ENCODE assay signal across 17 cellular contexts in genomic region chr4:18815081-18815778, GRCh38.
"Had no signal": no experiment of that assay in that cellular context is flagged by ENCODE, and none has a peak within 500 bp of the region (broad histone marks: within the 10 kb centered on the region; RNA-seq: fewer than 3 reads in every experiment).

No MANE protein-coding gene starts in this region.

- H3K27me3 ChIP-seq: brain microvascular endothelial cell, cardiac muscle cell had no signal

- H3K4me2 ChIP-seq: PC-9 had no signal

- H3K27ac Mint-ChIP-seq: activated CD4-positive, alpha-beta memory T cell treated with anti-CD3 and anti-CD28 coated beads for 36 hours; activated CD4-positive, alpha-beta T cell treated with anti-CD3 and anti-CD28 coated beads, Interleukin-2, amount 10 ng/mL, durations not matched to agents 7 days and 5 days; activated naive CD4-positive, alpha-beta T cell treated with anti-CD3 and anti-CD28 coated beads for 36 hours; activated naive CD8-positive, alpha-beta T cell; T-helper 1 cell treated with Interleukin-12 subunit alpha and Interleukin-12 subunit beta and Interleukin-4 antibody, amounts not matched to agents 30 μg/mL and 1 μg/mL, for 36 hours had no signal

- ATAC-seq: activated T-cell treated with anti-CD3 and anti-CD28 coated beads, Interleukin-2, amount 50 U/mL, for 4 hours had no signal

- H3K4me3 ChIP-seq: cardiac muscle cell, PC-9 had no signal

- H3K4me1 Mint-ChIP-seq: activated CD4-positive, alpha-beta T cell treated with anti-CD3 and anti-CD28 coated beads, Interleukin-2, amount 10 ng/mL, durations not matched to agents 7 days and 5 days had no signal

- H3K36me3 Mint-ChIP-seq: activated CD4-positive, alpha-beta memory T cell treated with anti-CD3 and anti-CD28 coated beads for 36 hours; activated naive CD8-positive, alpha-beta T cell had no signal

- H3K27me3 Mint-ChIP-seq: activated CD4-positive, alpha-beta memory T cell treated with anti-CD3 and anti-CD28 coated beads for 36 hours; activated CD4-positive, alpha-beta T cell treated with anti-CD3 and anti-CD28 coated beads, Interleukin-2, amount 10 ng/mL, durations not matched to agents 7 days and 5 days; activated naive CD8-positive, alpha-beta T cell had no signal

- DNase-seq: activated CD4-positive, alpha-beta memory T cell treated with anti-CD3 and anti-CD28 coated beads for 36 hours; activated CD4-positive, alpha-beta T cell treated with anti-CD3 and anti-CD28 coated beads, Interleukin-2, amount 10 ng/mL, durations not matched to agents 7 days and 5 days; activated CD4-positive, CD25-positive, alpha-beta regulatory T cell; activated CD8-positive, alpha-beta memory T cell treated with anti-CD3 and anti-CD28 coated beads for 24 hours; activated effector memory CD4-positive, alpha-beta T cell treated with anti-CD3 and anti-CD28 coated beads, Interleukin-2, amount 50 U/mL, for 16 hours; activated naive CD4-positive, alpha-beta T cell treated with anti-CD3 and anti-CD28 coated beads for 36 hours; activated T-cell treated with anti-CD3 and anti-CD28 coated beads, Interleukin-2, amount 50 U/mL, for 4 hours; brain microvascular endothelial cell; NCI-H1048; NCI-H1694; NCI-H2029; PC-9; SHP77 treated with DMSO at 0.1 percent for 48 hours; T-helper 9 cell had no signal

- H3K36me3 ChIP-seq: brain microvascular endothelial cell, cardiac muscle cell had no signal

- H3K4me3 Mint-ChIP-seq: activated CD4-positive, alpha-beta memory T cell treated with anti-CD3 and anti-CD28 coated beads for 36 hours; activated CD4-positive, alpha-beta T cell treated with anti-CD3 and anti-CD28 coated beads, Interleukin-2, amount 10 ng/mL, durations not matched to agents 7 days and 5 days; activated naive CD4-positive, alpha-beta T cell treated with anti-CD3 and anti-CD28 coated beads for 36 hours; activated naive CD8-positive, alpha-beta T cell; activated T-cell treated with anti-CD3 and anti-CD28 coated beads, Interleukin-2, amount 50 U/mL, for 4 hours; T-helper 1 cell treated with Interleukin-12 subunit alpha and Interleukin-12 subunit beta and Interleukin-4 antibody, amounts not matched to agents 30 μg/mL and 1 μg/mL, for 36 hours had no signal

- H2AFZ ChIP-seq: PC-9 had no signal

- H3K9me3 Mint-ChIP-seq: activated CD4-positive, alpha-beta T cell treated with anti-CD3 and anti-CD28 coated beads, Interleukin-2, amount 10 ng/mL, durations not matched to agents 7 days and 5 days had no signal

- H3K27ac ChIP-seq: brain microvascular endothelial cell, cardiac muscle cell, PC-9 had no signal
